ENCODE assay signal across 14 cellular contexts in genomic region chr3:55947406-55947805, GRCh38.
DNase-seq lines count a peak whose midpoint lies in the region; ATAC-seq and TF ChIP-seq lines count a peak whose summit lies in the region.
"Had no signal": no experiment of that assay in that cellular context is flagged by ENCODE, and none has a peak within 500 bp of the region (broad histone marks: within the 10 kb centered on the region; RNA-seq: fewer than 3 reads in every experiment).

No MANE protein-coding gene starts in this region.

- WGBS in heart right ventricle, 2 donors: 67 to 82% methylated on average over 5 of the region's 5 CpGs
- 60 to 76% methylated on average over 3 to 5 of the region's 5 CpGs for WGBS in gastroesophageal sphincter (ENCODE audit: low coverage in 1 of 2), 2 donors
- 77 to 93% methylated on average over 4 to 5 of the region's 5 CpGs for WGBS in transverse colon (ENCODE audit: low coverage in 1 of 2), 2 donors

- in situ Hi-C loops in transverse colon (cut with MboI; ENCODE audit: low pct_ligation_motif_present in 1 of 4, low pct_unique_long_range_greater_than_20kb in 1 of 4, low sequenced_read_pairs in 3 of 4): no loop called here

- no peak overlapping the region for H3K4me3 ChIP-seq in SJCRH30
- no peak overlapping the region for H3K4me3 ChIP-seq in heart right ventricle
- H3K4me3 ChIP-seq in gastroesophageal sphincter: no peak overlapping the region
- H3K4me3 ChIP-seq in transverse colon: no peak overlapping the region
- H3K4me3 ChIP-seq: BLaER1 treated with 17β-estradiol and CSF1 and Interleukin-3, amounts not matched to agents 10 nM and 100 nM; HAP-1 had no signal

- H3K9me3 ChIP-seq in SJCRH30 (replicated peaks) (no peaks in the 10 kb centered on the region), heart right ventricle (no peaks in the 10 kb centered on the region), gastroesophageal sphincter (no peaks in the 10 kb centered on the region), transverse colon (no peaks in the 10 kb centered on the region)
- H3K9me3 ChIP-seq: BLaER1 treated with 17β-estradiol and CSF1 and Interleukin-3, amounts not matched to agents 10 nM and 100 nM; HAP-1 had no signal

- H3K36me3 ChIP-seq in SJCRH30 (no peaks in the 10 kb centered on the region), heart right ventricle (no peaks in the 10 kb centered on the region), gastroesophageal sphincter (no peaks in the 10 kb centered on the region), transverse colon (no peaks in the 10 kb centered on the region)
- H3K36me3 ChIP-seq: BLaER1 treated with 17β-estradiol and CSF1 and Interleukin-3, amounts not matched to agents 10 nM and 100 nM; HAP-1 had no signal

- H3K27me3 ChIP-seq in SJCRH30 (no peaks in the 10 kb centered on the region), heart right ventricle (peaks cover 0 to 8% (median 0%) of the 10 kb centered on the region in 7 donors), gastroesophageal sphincter (no peaks in the 10 kb centered on the region), transverse colon (no peaks in the 10 kb centered on the region)
- H3K27me3 ChIP-seq: BLaER1 treated with 17β-estradiol and CSF1 and Interleukin-3, amounts not matched to agents 10 nM and 100 nM had no signal

- DNase-seq in DMS 273 treated with DMSO at 0.1 percent for 48 hours (lab: John Stamatoyannopoulos, UW): peak; percentile 38
- peak; percentile 26 for DNase-seq in NCI-H1694 treated with DMSO at 0.1 percent for 48 hours (lab: John Stamatoyannopoulos, UW)
- peak; percentile 73 to 92 for DNase-seq in NCI-H524 (lab: John Stamatoyannopoulos, UW)
- peak; percentile 80 to 86 for DNase-seq in SJCRH30
- no peak for DNase-seq in heart right ventricle
- no peak for DNase-seq in NCI-H345 (lab: John Stamatoyannopoulos, UW)
- no peak for DNase-seq in transverse colon
- DNase-seq: Calu3; CD8-positive, alpha-beta T cell; DMS79; GF-D8 had no signal

- H3K4me1 ChIP-seq in SJCRH30 (peaks cover 31% of the 10 kb centered on the region), heart right ventricle (no peaks in the 10 kb centered on the region), gastroesophageal sphincter (no peaks in the 10 kb centered on the region), transverse colon (no peaks in the 10 kb centered on the region)
- H3K4me1 ChIP-seq: BLaER1 treated with 17β-estradiol and CSF1 and Interleukin-3, amounts not matched to agents 10 nM and 100 nM had no signal

- TF ChIP-seq EP300 in gastroesophageal sphincter (IDR thresholded peaks at IDR 0.05): no peak
- TF ChIP-seq EP300 in transverse colon (IDR thresholded peaks at IDR 0.05; ENCODE audit: low read depth): no peak

- no peak for TF ChIP-seq CTCF in heart right ventricle (IDR thresholded peaks at IDR 0.05)
- TF ChIP-seq CTCF in gastroesophageal sphincter (IDR thresholded peaks at IDR 0.05): no peak
- no peak for TF ChIP-seq CTCF in transverse colon (IDR thresholded peaks at IDR 0.05)

- intact Hi-C loops in heart right ventricle (cut with DNase I) (no loop called here), transverse colon (cut with DNase I; ENCODE audit: low total_unique reads) (no loop called here)

- peak overlapping the region; percentile 6; the same call in 1 of the 2 replicates for H3K27ac ChIP-seq in SJCRH30
- H3K27ac ChIP-seq in heart right ventricle: no peak overlapping the region
- H3K27ac ChIP-seq in gastroesophageal sphincter: no peak overlapping the region
- H3K27ac ChIP-seq in transverse colon: no peak overlapping the region
- H3K27ac ChIP-seq: BLaER1 treated with 17β-estradiol and CSF1 and Interleukin-3, amounts not matched to agents 10 nM and 100 nM had no signal

- TF ChIP-seq POLR2A in gastroesophageal sphincter (IDR thresholded peaks at IDR 0.05) (no peak), transverse colon (IDR thresholded peaks at IDR 0.05) (no peak)

- ATAC-seq in heart right ventricle (no peak), gastroesophageal sphincter (no peak)
- ATAC-seq: CD8-positive, alpha-beta T cell had no signal

Comparison
In these comparisons a context has a peak if more than half of its experiments do, and no peak if none do; other contexts are left out.
1. DNase-seq: peak in DMS 273 treated with DMSO at 0.1 percent for 48 hours (single experiment), NCI-H1694 treated with DMSO at 0.1 percent for 48 hours (single experiment), NCI-H524 (2 of 2) and SJCRH30 (2 of 2); none in heart right ventricle (0 of 2), NCI-H345 (single experiment) and transverse colon (single experiment).